In the genomic region with DNA sequence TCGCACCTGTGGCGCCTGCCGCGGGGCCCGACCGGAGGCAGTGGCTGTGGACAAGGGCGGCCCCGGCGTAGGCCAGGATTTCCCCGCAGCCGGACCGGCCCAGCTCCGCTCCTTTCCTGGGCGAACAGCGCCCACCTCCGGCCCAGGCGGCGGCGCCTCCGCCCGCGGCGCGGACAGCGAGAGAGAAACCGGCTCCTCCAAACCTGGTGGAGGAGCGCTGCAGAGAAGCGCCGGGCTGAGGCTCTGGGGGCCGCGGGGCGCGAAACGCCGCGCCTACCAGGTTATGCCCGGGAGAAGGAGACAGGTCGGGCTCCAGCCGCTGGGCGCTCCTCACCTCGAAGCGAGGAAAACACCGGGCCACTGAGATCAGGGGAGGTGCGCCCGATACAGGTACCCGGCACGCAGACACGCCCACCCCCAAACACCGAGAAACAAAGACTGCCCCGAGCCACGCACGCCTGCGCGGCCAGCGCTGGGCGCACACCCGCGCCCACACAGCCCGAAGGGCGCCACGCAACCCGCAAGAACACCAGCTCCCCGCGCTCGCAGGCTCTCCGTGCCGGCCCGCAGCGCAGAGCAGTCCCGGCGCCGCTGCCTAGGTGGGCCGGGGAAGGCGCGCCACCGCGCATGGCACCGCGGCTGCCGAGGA, we compare ENCODE assay signal across 8 cellular contexts. TPM values are rescaled to one million over a fixed set of nuclear protein-coding genes. Genes with fewer than 3 reads are reported as not detected.
DNase-seq lines count a peak whose midpoint lies in the region; ATAC-seq, FAIRE-seq and TF ChIP-seq lines count a peak whose summit lies in the region.

No MANE protein-coding gene starts in this region.

- TF ChIP-seq EP300 in K562 (IDR thresholded peaks at IDR 0.05; ENCODE audit: low read length), result no peak

- POLR2A ChIA-PET in K562 (lab: Yijun Ruan, JAX), result no interaction called here

- H3K36me3 ChIP-seq in right atrium auricular region, result no peaks in the 10 kb centered on the region
- no peaks in the 10 kb centered on the region for H3K36me3 ChIP-seq in K562 (ENCODE audit: control insufficient read depth, insufficient read depth, low read length)
- no peaks in the 10 kb centered on the region for H3K36me3 ChIP-seq in tibial artery

- CTCF ChIA-PET in K562 (lab: Yijun Ruan, JAX; ENCODE audit: low intra/inter-chr PET ratio), result no interaction called here

- no peak for DNase-seq in Right ventricle myocardium inferior (ENCODE audit: missing footprints)
- no peak for DNase-seq in right atrium auricular region (ENCODE audit: low spot score)
- DNase-seq in K562 (ENCODE audit: extremely low read depth in 1 of 4, low spot score in 3 of 4), result peak; percentile 21 to 45 (median 29)
- peak; percentile 22 to 66 for DNase-seq in tibial artery
- DNase-seq in activated CD4-positive, alpha-beta T cell treated with anti-CD3 and anti-CD28 coated beads for 1 hour, result no peak

- 30% methylated on average over 27 of the region's 80 CpGs for WGBS in K562 (ENCODE audit: insufficient coverage, low coverage, missing lambda C conversion rate)

- intact Hi-C loops in Right ventricle myocardium inferior (cut with DNase I), result loop anchor here (10.0 kb wide), 2 partner anchors 259 to 339 kb away; no protein-coding TSS in a partner anchor
- intact Hi-C loops in K562 (cut with micrococcal nuclease), result no loop called here
- intact Hi-C loops in tibial artery (cut with DNase I; ENCODE audit: low total_unique reads), result no loop called here

- FAIRE-seq in K562 (lab: Jason Lieb, UNC), result no peak

- no peak overlapping the region for H3K9ac ChIP-seq in K562 (ENCODE audit: insufficient read depth in 1 of 2, low read depth in 2 of 2, low read length in 2 of 2)

- peak overlapping the region in 1 of 2 donors; percentile 34 for H3K4me3 ChIP-seq in right atrium auricular region
- no peak overlapping the region for H3K4me3 ChIP-seq in K562
- no peak overlapping the region for H3K4me3 ChIP-seq in tibial artery

- in situ Hi-C loops in K562 (cut with MboI), result no loop called here

- H3K9me3 ChIP-seq in right atrium auricular region (no peaks in the 10 kb centered on the region), K562 (replicated peaks; ENCODE audit: control insufficient read depth, insufficient read depth, low read depth, low read length) (no peaks in the 10 kb centered on the region), tibial artery (no peaks in the 10 kb centered on the region)

- H3K27ac ChIP-seq in right atrium auricular region (no peak overlapping the region), K562 (ENCODE audit: extremely low read depth, low read depth, low read length) (no peak overlapping the region), layer of hippocampus (ENCODE audit: low read depth, low read length) (peak overlapping the region; percentile 65), tibial artery (no peak overlapping the region)

- TF ChIP-seq RAD21 in K562 (CRISPR knock-in tag; conservative IDR thresholded peaks at IDR 0.05 in 1 of 2, IDR thresholded peaks at IDR 0.05 in 1 of 2), result peak in 1 of 2 experiments; percentile 53; a peak in 3 of 4 replicates

- TF ChIP-seq POLR2A in K562 (conservative IDR thresholded peaks at IDR 0.05), result no peak

- no peak overlapping the region for H2AFZ ChIP-seq in K562 (ENCODE audit: low read depth, low read length)

- H3K4me2 ChIP-seq in K562 (ENCODE audit: insufficient read depth, low read length), result no peak overlapping the region

- no peaks in the 10 kb centered on the region for H3K9me1 ChIP-seq in K562 (ENCODE audit: control insufficient read depth, insufficient read depth, low read length)

- H4K20me1 ChIP-seq in K562 (replicated peaks; ENCODE audit: control insufficient read depth, insufficient read depth, low read length), result no peaks in the 10 kb centered on the region

- H3K4me1 ChIP-seq in right atrium auricular region (peaks cover 0 to 42% of the 10 kb centered on the region in 2 donors), K562 (replicated peaks in 1 of 2; ENCODE audit: control insufficient read depth in 2 of 2, insufficient read depth in 2 of 2, low read length in 2 of 2) (peaks cover 0 to 23% of the 10 kb centered on the region in 2 experiments; a peak in 2 of 5 replicates), tibial artery (peaks cover 0 to 40% (median 26%) of the 10 kb centered on the region in 4 donors)

- TF ChIP-seq CTCF in right atrium auricular region (IDR thresholded peaks at IDR 0.05) (peak in 1 of 2 donors; percentile 65), K562 (IDR thresholded peaks at IDR 0.05 in 2 of 3, conservative IDR thresholded peaks at IDR 0.05 in 1 of 3; ENCODE audit: insufficient read depth in 2 of 3, low read depth in 1 of 3, low read length in 3 of 3) (peak in 2 of 3 experiments; percentile 41 to 52; a peak in 4 of 6 replicates), tibial artery (IDR thresholded peaks at IDR 0.05) (no peak)

- no peaks in the 10 kb centered on the region for H3K79me2 ChIP-seq in K562 (ENCODE audit: control insufficient read depth, insufficient read depth, low read length)

- ATAC-seq in Right ventricle myocardium inferior, result peak; percentile 60
- peak; percentile 89 for ATAC-seq in K562
- no peak for ATAC-seq in GM18517 (IDR thresholded peaks at IDR 0.05; ENCODE audit: unreplicated experiment)
- ATAC-seq in HG02981 (IDR thresholded peaks at IDR 0.05; ENCODE audit: unreplicated experiment), result no peak

- BruUV-seq in K562 (replicated peaks; lab: Mats Ljungman, UMichigan), result no TSS peak

- peaks cover 15 to 22% of the 10 kb centered on the region in 2 donors for H3K27me3 ChIP-seq in right atrium auricular region
- peaks cover 4 to 41% of the 10 kb centered on the region in 2 experiments; a peak in 3 of 5 replicates for H3K27me3 ChIP-seq in K562 (ENCODE audit: control insufficient read depth in 2 of 2, insufficient read depth in 2 of 2, low read length in 2 of 2)
- peaks cover 2% of the 10 kb centered on the region for H3K27me3 ChIP-seq in layer of hippocampus (ENCODE audit: control insufficient read depth, insufficient read depth, low read length)
- peaks cover 0 to 26% of the 10 kb centered on the region in 2 donors for H3K27me3 ChIP-seq in tibial artery

TF ChIP-seq in K562, 482 proteins besides CTCF, POLR2A, EP300 and RAD21:
- 0 out of 2 replicates have a peak, but pooled peaks have one; percentile 16 for TF ChIP-seq RB1 (IDR thresholded peaks at IDR 0.05; ENCODE audit: low read depth)
- TF ChIP-seq, protein P1, sequence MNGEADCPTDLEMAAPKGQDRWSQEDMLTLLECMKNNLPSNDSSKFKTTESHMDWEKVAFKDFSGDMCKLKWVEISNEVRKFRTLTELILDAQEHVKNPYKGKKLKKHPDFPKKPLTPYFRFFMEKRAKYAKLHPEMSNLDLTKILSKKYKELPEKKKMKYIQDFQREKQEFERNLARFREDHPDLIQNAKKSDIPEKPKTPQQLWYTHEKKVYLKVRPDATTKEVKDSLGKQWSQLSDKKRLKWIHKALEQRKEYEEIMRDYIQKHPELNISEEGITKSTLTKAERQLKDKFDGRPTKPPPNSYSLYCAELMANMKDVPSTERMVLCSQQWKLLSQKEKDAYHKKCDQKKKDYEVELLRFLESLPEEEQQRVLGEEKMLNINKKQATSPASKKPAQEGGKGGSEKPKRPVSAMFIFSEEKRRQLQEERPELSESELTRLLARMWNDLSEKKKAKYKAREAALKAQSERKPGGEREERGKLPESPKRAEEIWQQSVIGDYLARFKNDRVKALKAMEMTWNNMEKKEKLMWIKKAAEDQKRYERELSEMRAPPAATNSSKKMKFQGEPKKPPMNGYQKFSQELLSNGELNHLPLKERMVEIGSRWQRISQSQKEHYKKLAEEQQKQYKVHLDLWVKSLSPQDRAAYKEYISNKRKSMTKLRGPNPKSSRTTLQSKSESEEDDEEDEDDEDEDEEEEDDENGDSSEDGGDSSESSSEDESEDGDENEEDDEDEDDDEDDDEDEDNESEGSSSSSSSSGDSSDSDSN (IDR thresholded peaks at IDR 0.05; ENCODE audit: borderline replicate concordance in 1 of 2, low read depth in 2 of 2, low read length in 2 of 2), result 0 out of 4 replicates have a peak, but pooled peaks of 1 of the 2 experiments have one; percentile 39
- TF ChIP-seq TAF9B (IDR thresholded peaks at IDR 0.05; ENCODE audit: partially characterized antibody), result no peak
- TF ChIP-seq ZNF134 (CRISPR knock-in tag; conservative IDR thresholded peaks at IDR 0.05), result no peak

RNA-seq across cellular contexts. Expression of a gene that starts 3.3 kb away (rescaled TPM):
- total RNA-seq in Right ventricle myocardium inferior, result 1.3 TPM
- under 1 TPM; 0.37 to 0.67 TPM for total RNA-seq in right atrium auricular region
- 0.18 TPM in 1 of 2 replicates, not detected in the other for total RNA-seq in K562 (2011; cell fraction: chromatin; rRNA removed; ENCODE audit: low replicate concordance)
- 0.13 TPM in 1 of 2 replicates, not detected in the other for total RNA-seq in K562 (2011; cell fraction: nucleolus; rRNA removed)
- total RNA-seq in K562 (2011; cell fraction: nucleoplasm; rRNA removed), result 0.15 TPM in 2 replicates
- 3.4 and 3.8 TPM in 2 replicates for total RNA-seq in K562 (2014; rRNA removed)
- total RNA-seq in K562 (2014; rRNA removed; fragmentation: Illumina TruSeq; extraction: Trizol), result 0.51 and 0.80 TPM in 2 replicates
- 1.8 and 2.5 TPM in 2 replicates for total RNA-seq in K562 (2015; rRNA removed; fragmentation: Illumina TruSeq; extraction: Trizol)
- total RNA-seq in K562 (2021), result 7.1 and 7.2 TPM in 2 replicates
- polyA plus RNA-seq in K562 (2011; rRNA removed), result 0.01 TPM in 2 replicates
- polyA plus RNA-seq in K562 (2011; cell fraction: cytosol; rRNA removed), result not detected in 2 replicates
- 0.03 and 0.09 TPM in 2 replicates for polyA plus RNA-seq in K562 (2011; cell fraction: nucleus; rRNA removed)
- polyA plus RNA-seq in K562 (2012), result 3.8 and 8.2 TPM in 2 replicates
- polyA plus RNA-seq in K562 (2014; fragmentation: Illumina TruSeq; extraction: Trizol), result 1.2 and 4.7 TPM in 2 replicates
- polyA plus RNA-seq in K562 (2014; fragmentation: Nextera tagmentation; extraction: Ambion mirVana), result under 1 TPM; 0.35 to 0.55 TPM
- polyA plus RNA-seq in K562 (2014; rRNA removed), result 3.3 and 5.3 TPM in 2 replicates
- 0.03 and 0.11 TPM in 2 replicates for polyA minus RNA-seq in K562 (2011; rRNA and poly(A)+ RNA removed)
- not detected in 2 replicates for polyA minus RNA-seq in K562 (2011; cell fraction: cytosol; rRNA and poly(A)+ RNA removed)
- 0.11 TPM in 1 of 2 replicates, not detected in the other for polyA minus RNA-seq in K562 (2011; cell fraction: nucleus; rRNA and poly(A)+ RNA removed)

Comparison
In these comparisons a context has a peak if more than half of its experiments do, and no peak if none do; other contexts are left out.
1. ATAC-seq: peak in Right ventricle myocardium inferior (single experiment) and K562 (single experiment); none in GM18517 (single experiment) and HG02981 (single experiment).
2. DNase-seq: peak in K562 (4 of 4) and tibial artery (2 of 2); none in Right ventricle myocardium inferior (single experiment), right atrium auricular region (single experiment) and activated CD4-positive, alpha-beta T cell treated with anti-CD3 and anti-CD28 coated beads for 1 hour (single experiment).
3. CTCF ChIP-seq: peak in K562 (2 of 3); none in tibial artery (0 of 2).